8 cellular contexts compared by ENCODE assay signal in genomic region chr6:90284236-90284744, GRCh38. TPM values are rescaled to one million over a fixed set of nuclear protein-coding genes. Genes with fewer than 3 reads are reported as not detected.
DNase-seq lines count a peak whose midpoint lies in the region; ATAC-seq and TF ChIP-seq lines count a peak whose summit lies in the region.

No MANE protein-coding gene starts in this region.

- H3K36me3 Mint-ChIP-seq in activated CD8-positive, alpha-beta T cell treated with anti-CD3 and anti-CD28 coated beads for 36 hours (ENCODE audit: low read depth): peaks cover 38% of the 10 kb centered on the region

- H3K9me3 ChIP-seq in DOHH2 (ENCODE audit: control insufficient read depth, insufficient read depth, low read length) (no peaks in the 10 kb centered on the region), osteoblast (ENCODE audit: low read depth, low read length) (no peaks in the 10 kb centered on the region)

- ATAC-seq in GM21723 (IDR thresholded peaks at IDR 0.05; ENCODE audit: unreplicated experiment): peak; percentile 19
- ATAC-seq in activated CD8-positive, alpha-beta T cell treated with anti-CD3 and anti-CD28 coated beads for 36 hours: peak; percentile 63

- peak overlapping the region; percentile 96 for H3K27ac ChIP-seq in DOHH2 (ENCODE audit: low read depth, low read length)
- peak overlapping the region; percentile 79 for H3K27ac ChIP-seq in osteoblast (ENCODE audit: low read depth, low read length)
- H3K27ac ChIP-seq in substantia nigra (ENCODE audit: low read depth, low read length, poor library complexity, severe bottlenecking): no peak overlapping the region

- peak overlapping the region; percentile 79 for H3K4me3 ChIP-seq in DOHH2 (ENCODE audit: low read length)
- H3K4me3 ChIP-seq in Jurkat, Clone E6-1 (ENCODE audit: low read length): peak overlapping the region; percentile 34
- H3K4me3 ChIP-seq in osteoblast (ENCODE audit: insufficient read depth, low read length): peak overlapping the region; percentile 47

- CTCF ChIA-PET in activated CD8-positive, alpha-beta T cell treated with anti-CD3 and anti-CD28 coated beads for 36 hours (lab: Charles Lee): interaction anchor here (0.9 to 14.0 kb wide), 19 partner anchors 9 to 344 kb away, joined by 3 to 231 read pairs (median 7); no protein-coding TSS in a partner anchor

- H4K20me1 ChIP-seq in DOHH2 (ENCODE audit: control insufficient read depth, insufficient read depth, low read depth, low read length): peaks cover 48% of the 10 kb centered on the region
- H4K20me1 ChIP-seq in osteoblast (ENCODE audit: insufficient read depth, low read length): no peaks in the 10 kb centered on the region

- no peaks in the 10 kb centered on the region for H3K27me3 Mint-ChIP-seq in activated CD8-positive, alpha-beta T cell treated with anti-CD3 and anti-CD28 coated beads for 36 hours

- peak overlapping the region; percentile 94 for H3K27ac Mint-ChIP-seq in activated CD8-positive, alpha-beta T cell treated with anti-CD3 and anti-CD28 coated beads for 36 hours

- H3K79me2 ChIP-seq in DOHH2 (ENCODE audit: control insufficient read depth, low read length): peaks cover 100% of the 10 kb centered on the region
- H3K79me2 ChIP-seq in osteoblast (ENCODE audit: insufficient read depth, low read length): no peaks in the 10 kb centered on the region

- no peaks in the 10 kb centered on the region for H3K9me2 ChIP-seq in DOHH2 (replicated peaks; ENCODE audit: control insufficient read depth, low read length)

- POLR2A ChIA-PET in activated CD8-positive, alpha-beta T cell treated with anti-CD3 and anti-CD28 coated beads for 36 hours (lab: Charles Lee): interaction anchor here (0.7 to 8.0 kb wide), 34 partner anchors 9 to 327 kb away, joined by 3 to 65 read pairs (median 4); partner anchors contain the start of gene BACH2

- H3K4me2 ChIP-seq in DOHH2 (ENCODE audit: low read length): peak overlapping the region; percentile 94
- peak overlapping the region; percentile 81 for H3K4me2 ChIP-seq in osteoblast (ENCODE audit: insufficient read depth, low read length)

- peaks cover 84% of the 10 kb centered on the region for H3K4me1 Mint-ChIP-seq in activated CD8-positive, alpha-beta T cell treated with anti-CD3 and anti-CD28 coated beads for 36 hours (ENCODE audit: low read depth)

- H3F3A ChIP-seq in DOHH2 (ENCODE audit: control insufficient read depth, insufficient read depth): peaks cover 58% of the 10 kb centered on the region

- TF ChIP-seq CTCF in DOHH2 (IDR thresholded peaks at IDR 0.05; ENCODE audit: low read depth, low read length, poor library complexity, severe bottlenecking): no peak
- TF ChIP-seq CTCF in activated CD8-positive, alpha-beta T cell treated with anti-CD3 and anti-CD28 coated beads for 36 hours (IDR thresholded peaks at IDR 0.05): no peak
- peak; percentile 10 for TF ChIP-seq CTCF in osteoblast (IDR thresholded peaks at IDR 0.05; ENCODE audit: extremely low read depth, low read depth, low read length)

- H3K4me1 ChIP-seq in DOHH2 (ENCODE audit: control insufficient read depth, low read length): peaks cover 99% of the 10 kb centered on the region
- H3K4me1 ChIP-seq in osteoblast (ENCODE audit: insufficient read depth, low read length): peaks cover 24% of the 10 kb centered on the region

- peaks cover 9% of the 10 kb centered on the region for H3K9me3 Mint-ChIP-seq in activated CD8-positive, alpha-beta T cell treated with anti-CD3 and anti-CD28 coated beads for 36 hours

- H3K36me3 ChIP-seq in DOHH2 (ENCODE audit: control insufficient read depth, low read length): peaks cover 96% of the 10 kb centered on the region
- H3K36me3 ChIP-seq in osteoblast (ENCODE audit: insufficient read depth, low read length): no peaks in the 10 kb centered on the region

- H3K4me3 Mint-ChIP-seq in activated CD8-positive, alpha-beta T cell treated with anti-CD3 and anti-CD28 coated beads for 36 hours: peak overlapping the region; percentile 64

- intact Hi-C loops in activated CD8-positive, alpha-beta T cell treated with anti-CD3 and anti-CD28 coated beads for 36 hours (cut with micrococcal nuclease): loop anchor here (1.0 to 10.0 kb wide), 6 partner anchors 27 to 342 kb away; partner anchors contain the start of gene MAP3K7

- H3K27me3 ChIP-seq in DOHH2 (ENCODE audit: control insufficient read depth, low read length) (no peaks in the 10 kb centered on the region), osteoblast (ENCODE audit: insufficient read depth, low read length) (no peaks in the 10 kb centered on the region)

- no peak overlapping the region for H2AFZ ChIP-seq in osteoblast (ENCODE audit: low read length)

- DNase-seq in Jurkat, Clone E6-1 (ENCODE audit: low read depth, low spot score): no peak
- DNase-seq in activated CD8-positive, alpha-beta T cell treated with anti-CD3 and anti-CD28 coated beads for 36 hours: peak; percentile 82
- DNase-seq in fibroblast of peridontal ligament (ENCODE audit: extremely low read depth) (peak; percentile 89), osteoblast (ENCODE audit: insufficient read length, low spot score, missing footprints) (peak; percentile 89), substantia nigra (lab: John Stamatoyannopoulos, UW) (no peak), putamen (ENCODE audit: low spot score) (no peak)

RNA-seq across cellular contexts. Expression of gene BACH2, which starts 12.4 kb away (rescaled TPM):
- polyA plus RNA-seq in Jurkat, Clone E6-1 (2012; ENCODE audit: insufficient read depth, insufficient read length): 2.4 TPM
- total RNA-seq in activated CD8-positive, alpha-beta T cell treated with anti-CD3 and anti-CD28 coated beads for 36 hours: 10 to 100 TPM; 60.7 to 66.9 TPM
- 3.6 and 4.4 TPM in 2 replicates for total RNA-seq in osteoblast

Comparison
In these comparisons a context has a peak if more than half of its experiments do, and no peak if none do; other contexts are left out.
1. DNase-seq: peak in activated CD8-positive, alpha-beta T cell treated with anti-CD3 and anti-CD28 coated beads for 36 hours (single experiment), fibroblast of peridontal ligament (single experiment) and osteoblast (single experiment); none in Jurkat, Clone E6-1 (single experiment), substantia nigra (0 of 49) and putamen (single experiment).
2. RNA of gene BACH2, which starts 12.4 kb away (total RNA-seq): 60.7 to 66.9 TPM in activated CD8-positive, alpha-beta T cell treated with anti-CD3 and anti-CD28 coated beads for 36 hours; 3.6 to 4.4 TPM in osteoblast; every median in the first group is over 10 times any median in the second.
3. Peak in every context shown above with its lines, with median percentiles within 50 percentile points of each other: H3K4me3 ChIP-seq.